ENCODE assay signal across 8 cellular contexts in the genomic region with DNA sequence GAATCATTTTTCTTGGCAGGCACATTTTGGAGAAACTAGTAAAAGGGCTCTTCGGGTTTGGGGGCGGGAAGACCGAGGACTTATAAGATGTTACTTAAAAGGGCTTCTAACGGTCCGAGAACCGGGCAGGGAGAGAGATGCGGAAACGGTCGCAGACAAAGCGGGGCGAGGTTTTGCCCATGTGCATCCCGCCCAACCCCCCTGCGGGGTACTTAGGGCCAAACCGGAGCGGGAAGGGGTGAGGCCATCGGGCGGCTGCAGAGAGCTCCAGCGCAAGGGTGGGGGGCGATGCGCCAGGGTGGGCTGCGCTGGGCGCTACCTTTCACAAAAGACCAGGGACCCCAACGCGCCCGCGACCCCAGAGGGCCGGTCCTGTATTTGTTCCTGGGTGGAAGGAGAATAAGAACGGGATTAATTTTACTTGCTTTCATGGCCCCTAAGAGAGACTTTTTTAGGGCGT. TPM values are rescaled to one million over a fixed set of nuclear protein-coding genes. Genes with fewer than 3 reads are reported as not detected.
DNase-seq lines count a peak whose midpoint lies in the region; ATAC-seq and TF ChIP-seq lines count a peak whose summit lies in the region.

No MANE protein-coding gene starts in this region.

- peak overlapping the region; percentile 94 to 100 (median 97) for H3K4me3 Mint-ChIP-seq in immature natural killer cell

- TF ChIP-seq POLR2A in NB4 (IDR thresholded peaks at IDR 0.05; ENCODE audit: extremely low read depth, insufficient read length): no peak

- peaks cover 7 to 27% (median 23%) of the 10 kb centered on the region in 3 donors for H3K36me3 Mint-ChIP-seq in immature natural killer cell

- H3K9me3 Mint-ChIP-seq in immature natural killer cell: no peaks in the 10 kb centered on the region

- in situ Hi-C loops in brain microvascular endothelial cell (cut with HindIII; ENCODE audit: low pct_ligation_motif_present, low sequenced_read_pairs): no loop called here

- peaks cover 30 to 36% (median 32%) of the 10 kb centered on the region in 3 donors for H3K27me3 Mint-ChIP-seq in immature natural killer cell (ENCODE audit: low read depth in 3 of 3)

- no peak for TF ChIP-seq CTCF in NB4 (IDR thresholded peaks at IDR 0.05; ENCODE audit: low read depth, low read length)
- TF ChIP-seq CTCF in brain microvascular endothelial cell (IDR thresholded peaks at IDR 0.05; ENCODE audit: low read depth, low read length, missing control alignments): no peak

- H3K27ac ChIP-seq in brain microvascular endothelial cell: peak overlapping the region; percentile 83

- H3K9ac ChIP-seq in skeletal muscle satellite cell (ENCODE audit: low read depth, low read length): peak overlapping the region; percentile 98

- peaks cover 63 to 76% of the 10 kb centered on the region in 2 donors for H3K4me1 Mint-ChIP-seq in immature natural killer cell

- no peaks in the 10 kb centered on the region for H3K9me3 ChIP-seq in skeletal muscle satellite cell (replicated peaks; ENCODE audit: low read length)

- H3K27ac Mint-ChIP-seq in immature natural killer cell: peak overlapping the region; percentile 95 to 99 (median 96)

- H3K4me1 ChIP-seq in skeletal muscle satellite cell (ENCODE audit: control insufficient read depth, insufficient read depth, low read length): peaks cover 49% of the 10 kb centered on the region

- peak overlapping the region; percentile 73 for H3K4me2 ChIP-seq in skeletal muscle satellite cell (ENCODE audit: low read length)

- H3K36me3 ChIP-seq in brain microvascular endothelial cell (replicated peaks) (peaks cover 47% of the 10 kb centered on the region), skeletal muscle satellite cell (ENCODE audit: insufficient read depth, low read length) (peaks cover 42% of the 10 kb centered on the region)

- H3K27me3 ChIP-seq in brain microvascular endothelial cell (replicated peaks) (no peaks in the 10 kb centered on the region), skeletal muscle satellite cell (ENCODE audit: control insufficient read depth, insufficient read depth, low read length) (no peaks in the 10 kb centered on the region)

- peak overlapping the region; percentile 100 for H3K4me3 ChIP-seq in NB4 (ENCODE audit: low read depth, low read length)
- peak overlapping the region; percentile 77 for H3K4me3 ChIP-seq in brain microvascular endothelial cell (ENCODE audit: low read depth, low read length)
- H3K4me3 ChIP-seq in skeletal muscle satellite cell (ENCODE audit: low read length): peak overlapping the region; percentile 95

- DNase-seq in EH (ENCODE audit: low read depth): peak; percentile 61
- DNase-seq in NB4 (ENCODE audit: low read depth): peak; percentile 90
- DNase-seq in T1000 (lab: John Stamatoyannopoulos, UW): peak; percentile 22
- no peak for DNase-seq in brain microvascular endothelial cell
- peak; percentile 46 to 63 (median 61) for DNase-seq in immature natural killer cell
- no peak for DNase-seq in NCI-H1048 (lab: John Stamatoyannopoulos, UW)

- ATAC-seq in HG03354 (IDR thresholded peaks at IDR 0.05; ENCODE audit: poor library complexity, severe bottlenecking, unreplicated experiment): no peak

RNA-seq across cellular contexts. Expression of gene TUBB, which starts 0.6 kb away (rescaled TPM):
- 100 to 1,000 TPM in 1 of 3 donors, 10 to 100 TPM in 2; 80.8 to 215 (median 84.0) TPM for polyA plus RNA-seq in immature natural killer cell
- 624 and 1,061 TPM in 2 replicates for total RNA-seq in skeletal muscle satellite cell (2012; rRNA removed)

RNA-seq across cellular contexts. Expression of gene MDC1, which starts 3.7 kb away (rescaled TPM):
- polyA plus RNA-seq in immature natural killer cell: 10 to 100 TPM in 1 of 3 donors, 1 to 10 TPM in 1, not detected in 1; 3.0 to 16.5 TPM
- 6.1 and 7.6 TPM in 2 replicates for total RNA-seq in skeletal muscle satellite cell (2012; rRNA removed)

RNA-seq across cellular contexts. Expression of gene FLOT1, which starts 21.7 kb away (rescaled TPM):
- 100 to 1,000 TPM; 148 to 214 (median 174) TPM for polyA plus RNA-seq in immature natural killer cell
- total RNA-seq in skeletal muscle satellite cell (2012; rRNA removed): 71.9 and 75.3 TPM in 2 replicates

RNA-seq across cellular contexts. Expression of gene IER3, which starts 23.6 kb away (rescaled TPM):
- polyA plus RNA-seq in immature natural killer cell: 1 to 10 TPM; 1.0 to 2.7 (median 1.6) TPM
- 18.5 and 35.2 TPM in 2 replicates for total RNA-seq in skeletal muscle satellite cell (2012; rRNA removed)

RNA-seq across cellular contexts. Expression of gene NRM, which starts 30.0 kb away (rescaled TPM):
- 10 to 100 TPM in 1 of 3 donors, 1 to 10 TPM in 2; 6.7 to 20.1 (median 8.4) TPM for polyA plus RNA-seq in immature natural killer cell
- 2.4 and 3.3 TPM in 2 replicates for total RNA-seq in skeletal muscle satellite cell (2012; rRNA removed)

Comparison
In these comparisons a context has a peak if more than half of its experiments do, and no peak if none do; other contexts are left out.
1. DNase-seq: peak in EH (single experiment), NB4 (single experiment), T1000 (single experiment) and immature natural killer cell (3 of 3); none in brain microvascular endothelial cell (single experiment) and NCI-H1048 (single experiment).
2. Peak in every context shown above with its lines, with median percentiles within 50 percentile points of each other: H3K4me3 ChIP-seq.